17 cellular contexts compared by ENCODE assay signal in genomic region chr2:179850188-179850587, GRCh38. TPM values are rescaled to one million over a fixed set of nuclear protein-coding genes. Genes with fewer than 3 reads are reported as not detected.
DNase-seq lines count a peak whose midpoint lies in the region; ATAC-seq and TF ChIP-seq lines count a peak whose summit lies in the region.
"Had no signal": no experiment of that assay in that cellular context is flagged by ENCODE, and none has a peak within 500 bp of the region (broad histone marks: within the 10 kb centered on the region; RNA-seq: fewer than 3 reads in every experiment).

No MANE protein-coding gene starts in this region.

- no peak overlapping the region for H3K27ac ChIP-seq in IMR-90 (ENCODE audit: insufficient read depth, low read length)
- H3K27ac ChIP-seq in brain microvascular endothelial cell, result no peak overlapping the region
- H3K27ac ChIP-seq: right lobe of liver, stomach had no signal

- no peak overlapping the region for H4K5ac ChIP-seq in IMR-90 (ENCODE audit: low read depth, low read length)

- no peak overlapping the region for H3K9ac ChIP-seq in IMR-90 (ENCODE audit: low read depth, low read length)

- no peak overlapping the region for H3K18ac ChIP-seq in IMR-90 (ENCODE audit: low read depth, low read length)

- dilution Hi-C loops in IMR-90 (cut with HindIII; ENCODE audit: low sequenced_read_pairs, unreplicated experiment), result no loop called here

- H3K27me3 ChIP-seq in IMR-90 (ENCODE audit: control insufficient read depth, insufficient read depth, low read length) (0 out of 2 replicates have a peak, but pooled peaks cover 2% of the 10 kb centered on the region), brain microvascular endothelial cell (replicated peaks) (no peaks in the 10 kb centered on the region), kidney epithelial cell (ENCODE audit: control insufficient read depth, insufficient read depth, low read length) (no peaks in the 10 kb centered on the region)
- H3K27me3 ChIP-seq: right lobe of liver, stomach had no signal

- H2BK5ac ChIP-seq in IMR-90 (ENCODE audit: low read depth, low read length, poor library complexity, severe bottlenecking), result no peak overlapping the region

- in situ Hi-C loops in IMR-90 (cut with MboI; ENCODE audit: low sequenced_read_pairs), result no loop called here
- in situ Hi-C loops in brain microvascular endothelial cell (cut with HindIII; ENCODE audit: low pct_ligation_motif_present, low sequenced_read_pairs), result no loop called here

- WGBS in IMR-90 (ENCODE audit: extremely low coverage in 2 of 2, insufficient read length in 1 of 2), 2 experiments, result 100% methylated on average over 1 of the region's 1 CpG; no CpG with 5 or more reads in 1 of the 2 experiments
- 71 to 76% methylated on average over 1 of the region's 1 CpG for WGBS in lower leg skin, 2 donors

- no peaks in the 10 kb centered on the region for H3K4me1 ChIP-seq in IMR-90 (ENCODE audit: control insufficient read depth, insufficient read depth, low read length)
- H3K4me1 ChIP-seq: stomach had no signal

- no TSS peak for BruUV-seq in IMR-90 (replicated peaks; lab: Mats Ljungman, UMichigan)

- peak; percentile 40 for TF ChIP-seq CTCF in AG09319 (IDR thresholded peaks at IDR 0.05; ENCODE audit: low read depth, low read length)
- peak; percentile 55 for TF ChIP-seq CTCF in IMR-90 (conservative IDR thresholded peaks at IDR 0.05; ENCODE audit: low read depth, low read length)
- peak; percentile 70 for TF ChIP-seq CTCF in brain microvascular endothelial cell (IDR thresholded peaks at IDR 0.05; ENCODE audit: low read depth, low read length, missing control alignments)
- TF ChIP-seq CTCF in kidney epithelial cell (IDR thresholded peaks at IDR 0.05; ENCODE audit: insufficient read depth, low read length, poor library complexity, severe bottlenecking), result peak; percentile 53
- no peak for TF ChIP-seq CTCF in lower leg skin (IDR thresholded peaks at IDR 0.05)

- no peaks in the 10 kb centered on the region for H3K9me3 ChIP-seq in IMR-90 (ENCODE audit: control insufficient read depth, insufficient read depth, low read length)
- H3K9me3 ChIP-seq: right lobe of liver, stomach had no signal

- no peaks in the 10 kb centered on the region for H3K9me1 ChIP-seq in IMR-90 (ENCODE audit: insufficient read depth, low read length)

- DNase-seq in AG09319 (ENCODE audit: extremely low read depth, low read depth) (no peak), IMR-90 (peak; percentile 50), brain microvascular endothelial cell (peak; percentile 63), kidney epithelial cell (ENCODE audit: low read depth) (peak; percentile 28), lower leg skin (ENCODE audit: low spot score in 2 of 2) (no peak), SIG-M5 (lab: John Stamatoyannopoulos, UW) (no peak)
- DNase-seq in activated CD4-positive, alpha-beta T cell treated with anti-CD3 and anti-CD28 coated beads for 48 hours, result no peak
- no peak for DNase-seq in activated CD4-positive, alpha-beta T cell treated with anti-CD3 and anti-CD28 coated beads, Interleukin-2, amount 50 U/mL, for 1 hour
- DNase-seq: activated CD4-positive, alpha-beta T cell treated with anti-CD3 and anti-CD28 coated beads, Interleukin-2, amount 50 U/mL, for 48 hours; activated effector memory CD4-positive, alpha-beta T cell treated with Interleukin-2 at 50 U/mL for 16 hours; CD4-positive, CD25-positive, alpha-beta regulatory T cell; foreskin melanocyte; naive thymus-derived CD8-positive, alpha-beta T cell; NCI-H2171; right lobe of liver; stomach had no signal

- H4K20me1 ChIP-seq in IMR-90 (ENCODE audit: insufficient read depth, low read length), result no peaks in the 10 kb centered on the region

- H3K4me2 ChIP-seq in IMR-90 (ENCODE audit: low read depth, low read length), result no peak overlapping the region

- intact Hi-C loops in IMR-90 (cut with micrococcal nuclease) (no loop called here), lower leg skin (cut with DNase I; ENCODE audit: low total_unique reads) (no loop called here)

- H3K14ac ChIP-seq in IMR-90 (replicated peaks; ENCODE audit: low read depth, low read length), result no peak overlapping the region

- H4K91ac ChIP-seq in IMR-90 (ENCODE audit: insufficient read depth, low read depth, low read length), result no peak overlapping the region

- H2BK120ac ChIP-seq in IMR-90 (ENCODE audit: low read depth, low read length), result no peak overlapping the region

- no peak overlapping the region for H2BK15ac ChIP-seq in IMR-90 (ENCODE audit: low read depth, low read length)

- no peak overlapping the region for H2AFZ ChIP-seq in IMR-90 (replicated peaks; ENCODE audit: low read length, poor library complexity)

- H3K4me3 ChIP-seq in IMR-90 (ENCODE audit: insufficient read depth, low read depth, low read length) (no peak overlapping the region), brain microvascular endothelial cell (ENCODE audit: low read depth, low read length) (no peak overlapping the region), kidney epithelial cell (ENCODE audit: low read depth, low read length) (no peak overlapping the region), lower leg skin (ENCODE audit: low read depth, poor library complexity, severe bottlenecking) (no peak overlapping the region)
- H3K4me3 ChIP-seq: right lobe of liver, stomach had no signal

- peak; percentile 22; the same call in 1 of the 2 replicates for TF ChIP-seq RAD21 in IMR-90 (IDR thresholded peaks at IDR 0.05; ENCODE audit: low read length)

- H3K23ac ChIP-seq in IMR-90 (ENCODE audit: low read depth, low read length), result no peak overlapping the region

- H3K4ac ChIP-seq in IMR-90 (ENCODE audit: low read depth, low read length), result no peak overlapping the region

- H3K56ac ChIP-seq in IMR-90 (ENCODE audit: extremely low read depth, insufficient read depth, low read length), result no peak overlapping the region

- H2AK9ac ChIP-seq in IMR-90 (replicated peaks; ENCODE audit: low read depth, low read length, poor library complexity), result no peak overlapping the region

- TF ChIP-seq POLR2A in IMR-90 (IDR thresholded peaks at IDR 0.05; ENCODE audit: low read depth, low read length) (no peak), lower leg skin (IDR thresholded peaks at IDR 0.05) (no peak)

- ATAC-seq in IMR-90 (ENCODE audit: low read depth), result peak; percentile 83
- ATAC-seq: naive thymus-derived CD8-positive, alpha-beta T cell had no signal

- POLR2A ChIA-PET in IMR-90 (lab: Charles Lee; ENCODE audit: unreplicated experiment), result no interaction called here

- CTCF ChIA-PET in IMR-90 (lab: Yijun Ruan, JAX), result interaction anchor here (0.8 kb wide), 1 partner anchor 218 kb away, joined by 3 read pairs; no protein-coding TSS in a partner anchor

- no peak overlapping the region for H4K8ac ChIP-seq in IMR-90 (ENCODE audit: low read depth in 2 of 2, low read length in 2 of 2)

- H2AK5ac ChIP-seq in IMR-90 (ENCODE audit: low read depth, low read length), result no peak overlapping the region

- no peaks in the 10 kb centered on the region for H3K79me1 ChIP-seq in IMR-90 (ENCODE audit: low read depth in 1 of 2, low read length in 2 of 2)

- H2BK20ac ChIP-seq in IMR-90 (ENCODE audit: low read depth, low read length), result no peak overlapping the region

- H3K36me3 ChIP-seq in IMR-90 (ENCODE audit: control insufficient read depth, insufficient read depth, low read length), result no peaks in the 10 kb centered on the region
- no peaks in the 10 kb centered on the region for H3K36me3 ChIP-seq in brain microvascular endothelial cell (replicated peaks)
- H3K36me3 ChIP-seq in kidney epithelial cell (ENCODE audit: control insufficient read depth, insufficient read depth, low read length), result no peaks in the 10 kb centered on the region
- H3K36me3 ChIP-seq: right lobe of liver, stomach had no signal

TF ChIP-seq in IMR-90, 13 proteins besides CTCF, POLR2A, EP300 and RAD21:
- TF ChIP-seq CHD1 (IDR thresholded peaks at IDR 0.05; ENCODE audit: low read depth, low read length) (no peak), ELK1 (IDR thresholded peaks at IDR 0.05; ENCODE audit: borderline replicate concordance, low read depth, low read length) (no peak), MAZ (IDR thresholded peaks at IDR 0.05; ENCODE audit: borderline replicate concordance, low read depth, low read length) (no peak), RFX5 (IDR thresholded peaks at IDR 0.05; ENCODE audit: low read depth, low read length) (no peak), FOS (IDR thresholded peaks at IDR 0.05; ENCODE audit: low read depth, low read length) (no peak), BHLHE40 (IDR thresholded peaks at IDR 0.05; ENCODE audit: low read depth, low read length) (no peak), NFE2L2 (IDR thresholded peaks at IDR 0.05; ENCODE audit: low read depth, low read length) (no peak), MXI1 (IDR thresholded peaks at IDR 0.05; ENCODE audit: borderline replicate concordance, low read depth, low read length) (no peak), RCOR1 (IDR thresholded peaks at IDR 0.05; ENCODE audit: insufficient replicate concordance, low read length) (no peak), MAFK (IDR thresholded peaks at IDR 0.05; ENCODE audit: low read depth, low read length) (no peak), USF2 (IDR thresholded peaks at IDR 0.05; ENCODE audit: low read depth, low read length) (no peak), SMC3 (IDR thresholded peaks at IDR 0.05; ENCODE audit: low read depth, low read length) (no peak), CEBPB (IDR thresholded peaks at IDR 0.05; ENCODE audit: low read depth, low read length) (no peak)
TF ChIP-seq in IMR-90: peak in this region for 0.

RNA-seq across cellular contexts. Expression of gene ZNF385B, which starts 11.2 kb away (rescaled TPM):
- total RNA-seq in IMR-90 (2012; rRNA removed), result under 0.01 TPM in 1 of 2 replicates, not detected in the other
- polyA plus RNA-seq in IMR-90 (2012; rRNA removed), result 0.03 TPM in 1 of 2 replicates, not detected in the other
- not detected in 2 replicates for polyA plus RNA-seq in IMR-90 (2012; cell fraction: cytosol; rRNA removed)
- polyA plus RNA-seq in IMR-90 (2012; cell fraction: nucleus; rRNA removed; ENCODE audit: low replicate concordance), result 0.06 TPM in 1 of 2 replicates, not detected in the other
- total RNA-seq in kidney epithelial cell, result 0.25 TPM in 1 of 2 replicates, not detected in the other
- 1 to 10 TPM in 1 of 4 donors, under 1 TPM in 1, not detected in 2; 0.97 to 1.4 TPM for total RNA-seq in lower leg skin
- total RNA-seq: CD4-positive, CD25-positive, alpha-beta regulatory T cell; naive thymus-derived CD8-positive, alpha-beta T cell; T-helper 1 cell treated with Interleukin-12 subunit alpha and Interleukin-12 subunit beta and Interleukin-4 antibody, amounts not matched to agents 30 ng/mL and 1 ng/mL, for 36 hours had no signal
- polyA plus RNA-seq: CD4-positive, CD25-positive, alpha-beta regulatory T cell; naive thymus-derived CD8-positive, alpha-beta T cell had no signal

Comparison
In these comparisons a context has a peak if more than half of its experiments do, and no peak if none do; other contexts are left out.
1. DNase-seq: peak in IMR-90 (single experiment), brain microvascular endothelial cell (single experiment) and kidney epithelial cell (single experiment); none in AG09319 (single experiment), activated CD4-positive, alpha-beta T cell treated with anti-CD3 and anti-CD28 coated beads for 48 hours (single experiment), activated CD4-positive, alpha-beta T cell treated with anti-CD3 and anti-CD28 coated beads, Interleukin-2, amount 50 U/mL, for 1 hour (single experiment), lower leg skin (0 of 2) and SIG-M5 (single experiment).
2. CTCF ChIP-seq: peak in AG09319 (single experiment), IMR-90 (single experiment), brain microvascular endothelial cell (single experiment) and kidney epithelial cell (single experiment); none in lower leg skin (0 of 3).